11 cellular contexts compared by ENCODE assay signal in genomic region chr2:168278424-168278888, GRCh38. TPM values are rescaled to one million over a fixed set of nuclear protein-coding genes. Genes with fewer than 3 reads are reported as not detected.
DNase-seq lines count a peak whose midpoint lies in the region; TF ChIP-seq lines count a peak whose summit lies in the region.
"Had no signal": no experiment of that assay in that cellular context is flagged by ENCODE, and none has a peak within 500 bp of the region (broad histone marks: within the 10 kb centered on the region; RNA-seq: fewer than 3 reads in every experiment).

No MANE protein-coding gene starts in this region.

- CTCF ChIA-PET in Caco-2 (lab: Charles Lee) = no interaction called here

- no peak overlapping the region for H3K27ac Mint-ChIP-seq in Caco-2 (ENCODE audit: unreplicated experiment)
- H3K27ac Mint-ChIP-seq: brain; CD8-positive, alpha-beta memory T cell had no signal

- BruUV-seq in Caco-2 (replicated peaks; lab: Mats Ljungman, UMichigan) = no TSS peak

- no peaks in the 10 kb centered on the region for H3K4me1 Mint-ChIP-seq in Caco-2 (ENCODE audit: low read depth, unreplicated experiment)
- H3K4me1 Mint-ChIP-seq: CD8-positive, alpha-beta memory T cell had no signal

- H3K36me3 ChIP-seq in Caco-2 (ENCODE audit: control insufficient read depth, insufficient read depth, low read length) = no peaks in the 10 kb centered on the region
- no peaks in the 10 kb centered on the region for H3K36me3 ChIP-seq in WERI-Rb-1

- POLR2A ChIA-PET in Caco-2 (lab: Charles Lee) = no interaction called here

- intact Hi-C loops in Caco-2 (cut with micrococcal nuclease; ENCODE audit: unreplicated experiment) = no loop called here

- H3K4me1 ChIP-seq in Caco-2 = no peaks in the 10 kb centered on the region

- no peak overlapping the region for H3K27ac ChIP-seq in WERI-Rb-1

- TF ChIP-seq CTCF in Caco-2 (IDR thresholded peaks at IDR 0.05; ENCODE audit: insufficient read depth in 1 of 2, low read depth in 1 of 2, low read length in 1 of 2, severe bottlenecking in 1 of 2, unreplicated experiment in 1 of 2) = no peak
- no peak for TF ChIP-seq CTCF in LNCaP clone FGC (IDR thresholded peaks at IDR 0.05; ENCODE audit: control insufficient read depth, extremely low read depth, insufficient read depth)
- no peak for TF ChIP-seq CTCF in WERI-Rb-1 (IDR thresholded peaks at IDR 0.05; ENCODE audit: low read depth, low read length)

- peaks cover 2% of the 10 kb centered on the region for H3K27me3 Mint-ChIP-seq in Caco-2 (ENCODE audit: insufficient read depth, unreplicated experiment)

- no peaks in the 10 kb centered on the region for H3K9me3 Mint-ChIP-seq in Caco-2 (ENCODE audit: unreplicated experiment)
- H3K9me3 Mint-ChIP-seq: CD8-positive, alpha-beta memory T cell had no signal

- H3K4me3 ChIP-seq in Caco-2 (ENCODE audit: low read depth, low read length) (no peak overlapping the region), LNCaP clone FGC (ENCODE audit: low read depth, low read length) (no peak overlapping the region), WERI-Rb-1 (ENCODE audit: low read depth, low read length) (no peak overlapping the region)

- no peaks in the 10 kb centered on the region for H3K36me3 Mint-ChIP-seq in Caco-2 (ENCODE audit: insufficient read depth, unreplicated experiment)
- H3K36me3 Mint-ChIP-seq: brain had no signal

- DNase-seq in Caco-2 = peak; percentile 37 to 50
- DNase-seq in LNCaP clone FGC (ENCODE audit: low read depth) = peak; percentile 99
- peak; percentile 72 for DNase-seq in WERI-Rb-1
- peak; percentile 68 for DNase-seq in kidney tubule cell (ENCODE audit: low spot score)
- no peak for DNase-seq in DMS53 (lab: John Stamatoyannopoulos, UW)
- DNase-seq in NOMO-1 treated with dmso at 0.1 percent for 144 hours (lab: John Stamatoyannopoulos, UW; ENCODE audit: unreplicated experiment) = no peak
- DNase-seq in mucosa of gallbladder (ENCODE audit: low spot score) = no peak
- DNase-seq in HPDE6-E6E7 (ENCODE audit: extremely low spot score) = no peak
- DNase-seq: CD8-positive, alpha-beta memory T cell; glutamatergic neuron had no signal

- H3K4me3 Mint-ChIP-seq in Caco-2 (ENCODE audit: unreplicated experiment) = no peak overlapping the region
- H3K4me3 Mint-ChIP-seq: brain; CD8-positive, alpha-beta memory T cell had no signal

- H3K27me3 ChIP-seq in Caco-2 (replicated peaks; ENCODE audit: control insufficient read depth, insufficient read depth, low read length) (no peaks in the 10 kb centered on the region), WERI-Rb-1 (ENCODE audit: insufficient read depth, low read depth, severe bottlenecking) (no peaks in the 10 kb centered on the region)

- H3K9me3 ChIP-seq in Caco-2 (no peaks in the 10 kb centered on the region), WERI-Rb-1 (ENCODE audit: severe bottlenecking) (no peaks in the 10 kb centered on the region)

RNA-seq across cellular contexts. Expression of gene STK39, which starts 31.1 kb away (rescaled TPM):
- total RNA-seq in Caco-2 (2022) (2.9 and 5.1 TPM in 2 replicates), mucosa of gallbladder (47.9 TPM)

Comparison
In these comparisons a context has a peak if more than half of its experiments do, and no peak if none do; other contexts are left out.
1. DNase-seq: peak in Caco-2 (2 of 2), LNCaP clone FGC (single experiment), WERI-Rb-1 (single experiment) and kidney tubule cell (single experiment); none in DMS53 (single experiment), NOMO-1 treated with dmso at 0.1 percent for 144 hours (single experiment), mucosa of gallbladder (single experiment) and HPDE6-E6E7 (single experiment).